ENCODE assay signal across 15 cellular contexts in genomic region chr10:4074559-4075407, GRCh38.
DNase-seq lines count a peak whose midpoint lies in the region; FAIRE-seq and TF ChIP-seq lines count a peak whose summit lies in the region.
"Had no signal": no experiment of that assay in that cellular context is flagged by ENCODE, and none has a peak within 500 bp of the region (broad histone marks: within the 10 kb centered on the region; RNA-seq: fewer than 3 reads in every experiment).

No MANE protein-coding gene starts in this region.

- H3K4me1 ChIP-seq in BE2C: peaks cover 5% of the 10 kb centered on the region
- H3K4me1 ChIP-seq: left lung, parathyroid adenoma had no signal

- CTCF ChIA-PET in GM10248 (lab: Yijun Ruan, JAX): interaction anchor here (1.1 kb wide), 1 partner anchor 34 kb away, joined by 3 read pairs; no protein-coding TSS in a partner anchor

- no peaks in the 10 kb centered on the region for H3K36me3 ChIP-seq in BE2C
- H3K36me3 ChIP-seq in KOPT-K1 (ENCODE audit: insufficient read depth, low read length): no peaks in the 10 kb centered on the region
- no peaks in the 10 kb centered on the region for H3K36me3 ChIP-seq in bronchial epithelial cell (ENCODE audit: control insufficient read depth, insufficient read depth, low read length)
- H3K36me3 ChIP-seq: left lung, tibial nerve had no signal

- FAIRE-seq in bronchial epithelial cell (lab: Jason Lieb, UNC): peak; percentile 97
- FAIRE-seq: GM12878 had no signal

- H3K27me3 ChIP-seq in BE2C (0 out of 2 replicates have a peak, but pooled peaks cover 2% of the 10 kb centered on the region), bronchial epithelial cell (ENCODE audit: control insufficient read depth, insufficient read depth, low read length) (no peaks in the 10 kb centered on the region)
- H3K27me3 ChIP-seq: left lung, tibial nerve had no signal

- DNase-seq in BE2C (peak; percentile 53), bronchial epithelial cell (ENCODE audit: low read depth) (peak; percentile 94), iris pigment epithelial cell (ENCODE audit: low read depth) (peak; percentile 71), GM10248 (ENCODE audit: extremely low spot score) (no peak), AML-193 (lab: John Stamatoyannopoulos, UW) (no peak), RKO (ENCODE audit: low spot score) (no peak)
- no peak for DNase-seq in stimulated activated naive CD4-positive, alpha-beta T cell treated with Interleukin-2 at 50 U/mL for 16 hours (lab: John Stamatoyannopoulos, UW)
- DNase-seq: activated CD4-positive, CD25-positive, alpha-beta regulatory T cell treated with anti-CD3 and anti-CD28 coated beads, Interleukin-2, amount 50 U/mL, for 72 hours; Calu3; left lung; SIG-M5 had no signal

- TF ChIP-seq CTCF in BE2C (IDR thresholded peaks at IDR 0.05; ENCODE audit: low read depth, low read length) (no peak), bronchial epithelial cell (IDR thresholded peaks at IDR 0.05; ENCODE audit: insufficient read depth, low read length, severe bottlenecking) (no peak), GM10248 (IDR thresholded peaks at IDR 0.05; ENCODE audit: control extremely low read depth, extremely low read depth, low read depth, missing control alignments) (no peak)

- H3K4me3 ChIP-seq in BE2C (ENCODE audit: low read depth, low read length) (no peak overlapping the region), bronchial epithelial cell (ENCODE audit: low read depth, low read length) (no peak overlapping the region)
- H3K4me3 ChIP-seq: GM12878, left lung, tibial nerve had no signal

- POLR2A ChIA-PET in GM10248 (lab: Yijun Ruan, JAX): no interaction called here

- H3K27ac ChIP-seq in KOPT-K1 (ENCODE audit: low read depth, low read length, poor library complexity, severe bottlenecking): peak overlapping the region; percentile 63
- H3K27ac ChIP-seq: left lung, parathyroid adenoma had no signal

- H3K9me3 ChIP-seq in BE2C (no peaks in the 10 kb centered on the region), KOPT-K1 (ENCODE audit: insufficient read depth, low read length, poor library complexity, severe bottlenecking) (no peaks in the 10 kb centered on the region)
- H3K9me3 ChIP-seq: left lung, tibial nerve had no signal

Comparison
In these comparisons a context has a peak if more than half of its experiments do, and no peak if none do; other contexts are left out.
1. DNase-seq: peak in BE2C (single experiment), bronchial epithelial cell (single experiment) and iris pigment epithelial cell (single experiment); none in stimulated activated naive CD4-positive, alpha-beta T cell treated with Interleukin-2 at 50 U/mL for 16 hours (single experiment), GM10248 (single experiment), AML-193 (0 of 2) and RKO (single experiment).